9 cellular contexts compared by ENCODE assay signal in the genomic region with DNA sequence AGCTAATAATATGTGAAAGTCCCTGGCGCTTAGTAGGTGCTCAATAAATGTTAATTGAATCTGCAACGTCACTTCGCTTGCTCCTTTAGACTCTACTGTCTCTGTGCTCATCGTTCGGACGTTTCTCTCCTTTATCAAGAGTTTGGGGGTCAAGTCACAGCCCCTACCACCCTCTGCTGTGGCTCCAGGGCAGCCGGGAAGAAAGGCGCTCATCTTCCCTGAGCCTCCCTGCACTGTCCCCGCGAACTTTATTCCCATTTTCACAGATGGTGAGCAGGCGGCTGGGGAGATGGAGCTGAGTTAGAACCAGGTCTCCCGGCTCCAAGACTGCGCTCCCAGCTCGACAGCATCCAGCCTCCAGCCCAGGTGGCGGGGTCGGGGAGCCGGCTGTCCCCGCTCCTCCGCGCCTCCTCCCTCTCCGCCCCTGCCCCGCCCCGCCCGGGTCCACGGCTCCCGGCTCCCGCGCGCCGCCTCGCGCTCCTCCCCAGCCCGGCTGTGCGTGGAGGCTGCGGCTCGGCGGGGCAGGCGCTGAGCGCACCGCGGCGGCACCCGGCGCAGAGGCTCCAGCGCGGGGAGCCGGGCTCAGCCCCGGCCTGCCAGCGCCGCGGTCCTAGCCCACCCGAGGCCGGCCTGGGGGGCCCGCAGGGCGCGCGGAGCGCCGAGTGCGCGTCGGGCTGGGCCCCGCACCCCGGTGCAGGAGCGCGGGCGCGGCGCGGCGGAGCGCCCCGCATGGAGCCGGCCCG. TPM values are rescaled to one million over a fixed set of nuclear protein-coding genes. Genes with fewer than 3 reads are reported as not detected.
DNase-seq lines count a peak whose midpoint lies in the region; ATAC-seq and TF ChIP-seq lines count a peak whose summit lies in the region.
"Had no signal": no experiment of that assay in that cellular context is flagged by ENCODE, and none has a peak within 500 bp of the region (broad histone marks: within the 10 kb centered on the region; RNA-seq: fewer than 3 reads in every experiment).

Gene CLEC2L (plus strand): TSS at position 487 of the 743 bp plus-strand sequence. CDS start 243 bp downstream, at position 730.

- H3K4me1 Mint-ChIP-seq in naive thymus-derived CD8-positive, alpha-beta T cell: peaks cover 0 to 7% (median 5%) of the 10 kb centered on the region in 4 donors

- peak in 1 of 2 donors; percentile 38 for ATAC-seq in naive thymus-derived CD8-positive, alpha-beta T cell

- peaks cover 0 to 3% (median 0%) of the 10 kb centered on the region in 9 donors for H3K9me3 Mint-ChIP-seq in naive thymus-derived CD8-positive, alpha-beta T cell

- H3K27me3 Mint-ChIP-seq in naive thymus-derived CD8-positive, alpha-beta T cell: peaks cover 17 to 52% (median 41%) of the 10 kb centered on the region in 5 donors

- POLR2A ChIA-PET in naive thymus-derived CD8-positive, alpha-beta T cell (lab: Charles Lee): no interaction called here

- H3K36me3 Mint-ChIP-seq in naive thymus-derived CD8-positive, alpha-beta T cell: peaks cover 0 to 4% (median 0%) of the 10 kb centered on the region in 3 donors

- H3K27ac Mint-ChIP-seq in naive thymus-derived CD8-positive, alpha-beta T cell: peak within 1 kb of the TSS in 1 of 10 donors; percentile 9

- no peak within 1 kb of the TSS for H3K27ac ChIP-seq in coronary artery

- DNase-seq in stimulated activated CD4-positive, alpha-beta T cell treated with anti-CD3 and anti-CD28 coated beads, Interleukin-12 subunit alpha, Interleukin-12 subunit beta, amount 100 ng/mL, for 4 hours: peak; percentile 14
- DNase-seq in stimulated activated CD4-positive, alpha-beta T cell treated with anti-CD3 and anti-CD28 coated beads, Interleukin-1b, Interleukin-23, amount 100 ng/mL, for 48 hours: no peak
- DNase-seq in coronary artery (ENCODE audit: low spot score): no peak
- no peak for DNase-seq in naive thymus-derived CD8-positive, alpha-beta T cell
- DNase-seq in activated effector memory CD4-positive, alpha-beta T cell treated with Interleukin-2 at 50 U/mL for 16 hours: no peak
- no peak for DNase-seq in NCI-H2029 treated with DMSO at 0.1 percent for 48 hours (lab: John Stamatoyannopoulos, UW)
- DNase-seq in RKO (ENCODE audit: low spot score): no peak
- DNase-seq in medulla oblongata (ENCODE audit: extremely low spot score): no peak
- DNase-seq: NCI-H2107 had no signal

- peak within 1 kb of the TSS; percentile 15 to 63 (median 35) for H3K4me3 Mint-ChIP-seq in naive thymus-derived CD8-positive, alpha-beta T cell

- H3K4me3 ChIP-seq in coronary artery: peak within 1 kb of the TSS; percentile 56

- no peak for TF ChIP-seq CTCF in coronary artery (IDR thresholded peaks at IDR 0.05)

RNA-seq across cellular contexts. Expression of gene CLEC2L, which starts in this region (rescaled TPM):
- total RNA-seq in naive thymus-derived CD8-positive, alpha-beta T cell: not detected
- not detected for polyA plus RNA-seq in naive thymus-derived CD8-positive, alpha-beta T cell
